ENCODE assay signal across 25 cellular contexts in genomic region chr7:140707132-140707531, GRCh38.
"Had no signal": no experiment of that assay in that cellular context is flagged by ENCODE, and none has a peak within 500 bp of the region (broad histone marks: within the 10 kb centered on the region; RNA-seq: fewer than 3 reads in every experiment).

No MANE protein-coding gene starts in this region.

- ATAC-seq: activated CD4-positive, CD25-positive, alpha-beta regulatory T cell treated with anti-CD3 and anti-CD28 coated beads, Interleukin-2, amount 50 U/mL, for 24 hours; activated CD8-positive, alpha-beta T cell treated with anti-CD3 and anti-CD28 coated beads for 36 hours; activated T-cell treated with anti-CD3 and anti-CD28 coated beads, Interleukin-2, amount 50 U/mL, for 72 hours had no signal

- H3K4me2 ChIP-seq: SK-N-SH had no signal

- H3K9me3 ChIP-seq: ascending aorta, SK-N-SH had no signal

- H3K4me3 ChIP-seq: ascending aorta, SJCRH30 had no signal

- H3K4me1 ChIP-seq: ascending aorta, SJCRH30 had no signal

- H3K9ac ChIP-seq: SK-N-SH had no signal

- H3K27ac ChIP-seq: ascending aorta, SJCRH30 had no signal

- DNase-seq: activated CD4-positive, alpha-beta T cell treated with anti-CD3 and anti-CD28 coated beads for 4 hours; activated CD8-positive, alpha-beta memory T cell treated with anti-CD3 and anti-CD28 coated beads, Interleukin-2, amount 50 U/mL, for 4 hours; activated CD8-positive, alpha-beta T cell treated with anti-CD3 and anti-CD28 coated beads for 36 hours; activated gamma-delta T cell treated with Interleukin-2 at 50 U/mL for 16 hours; activated naive CD4-positive, alpha-beta T cell treated with anti-CD3 and anti-CD28 coated beads, Interleukin-2, amount 50 U/mL, for 16 hours; activated naive CD8-positive, alpha-beta T cell treated with anti-CD3 and anti-CD28 coated beads, Interleukin-2, amount 10 ng/mL, durations not matched to agents 7 days and 5 days; activated T-cell treated with anti-CD3 and anti-CD28 coated beads, Interleukin-2, amount 50 U/mL, for 72 hours; amniotic stem cell; Kasumi-1; KBM-7; MV-4-11; NCI-H1092 treated with DMSO at 0.1 percent for 48 hours; NCI-H1436; NCI-H1694 treated with DMSO at 0.1 percent for 48 hours; NCI-H2029 treated with DMSO at 0.1 percent for 48 hours; NCI-H345; NCI-H510A; NCI-H526 treated with DMSO at 0.1 percent for 48 hours; NCI-H82; Right ventricle myocardium superior; SJCRH30; SK-N-SH; T-helper 1 cell had no signal

- H3K27me3 ChIP-seq: ascending aorta, SJCRH30 had no signal
